Comparison of ENCODE assay signal across 17 cellular contexts in the genomic region with DNA sequence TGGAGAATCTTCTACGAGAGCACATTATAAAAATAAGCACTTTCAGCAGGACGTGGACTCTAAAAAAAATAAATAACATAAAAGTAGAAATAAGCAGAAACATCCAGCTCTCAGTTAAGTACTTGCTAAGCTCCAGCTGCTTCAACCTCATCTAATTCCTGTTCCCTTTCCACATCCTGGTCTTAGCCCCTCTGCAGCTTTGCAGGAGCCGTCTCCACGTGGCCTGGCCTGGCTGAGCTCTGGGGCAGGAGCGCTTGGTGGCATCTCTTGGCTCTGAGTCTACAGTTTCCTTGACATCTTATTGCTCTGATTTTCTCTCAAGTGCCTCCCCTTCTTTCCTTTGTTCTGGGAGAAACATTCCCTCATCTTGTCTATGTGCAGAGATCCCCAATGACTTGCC.
"Had no signal": no experiment of that assay in that cellular context is flagged by ENCODE, and none has a peak within 500 bp of the region (broad histone marks: within the 10 kb centered on the region; RNA-seq: fewer than 3 reads in every experiment).

No MANE protein-coding gene starts in this region.

- H3K27me3 ChIP-seq: thyroid gland had no signal

- DNase-seq: activated CD4-positive, alpha-beta T cell treated with anti-CD3 and anti-CD28 coated beads, Interleukin-2, amount 10 ng/mL, durations not matched to agents 7 days and 5 days; activated CD4-positive, CD25-positive, alpha-beta regulatory T cell; activated naive CD4-positive, alpha-beta T cell treated with anti-CD3 and anti-CD28 coated beads, Interleukin-2, amount 10 ng/mL, durations not matched to agents 7 days and 5 days; activated T-cell treated with anti-CD3 and anti-CD28 coated beads for 4 hours; central memory CD4-positive, alpha-beta T cell; effector memory CD8-positive, alpha-beta T cell; hypothalamus; kidney glomerular epithelial cell; naive B cell; occipital lobe; stimulated activated CD4-positive, alpha-beta T cell treated with anti-CD3 and anti-CD28 coated beads, Interleukin-4, amount 100 ng/mL, for 24 hours; T-helper 2 cell; thyroid gland had no signal

- H3K27me3 Mint-ChIP-seq: stimulated activated naive CD8-positive, alpha-beta T cell treated with anti-CD3 and anti-CD28 coated beads, Interleukin-15, Interleukin-2, amounts not matched to agents 100 ng/mL and 50 ng/mL, for 24 hours had no signal

- H3K4me3 ChIP-seq: thyroid gland had no signal

- H3K27ac ChIP-seq: epithelial cell of prostate, thyroid gland had no signal

- H3K27ac Mint-ChIP-seq: activated CD4-positive, alpha-beta T cell treated with anti-CD3 and anti-CD28 coated beads, Interleukin-2, amount 10 ng/mL, durations not matched to agents 7 days and 5 days; activated naive CD4-positive, alpha-beta T cell treated with anti-CD3 and anti-CD28 coated beads, Interleukin-2, amount 10 ng/mL, durations not matched to agents 7 days and 5 days; activated T-helper 17 cell treated with anti-CD3 and anti-CD28 coated beads, Interleukin-2, amount 50 U/mL, for 72 hours; dendritic cell treated with granulocyte-macrophage colony-stimulating factor and Interleukin-4, amounts not matched to agents 40 ng/mL and 50 ng/mL, for 4 days; effector memory CD8-positive, alpha-beta T cell; stimulated activated naive CD8-positive, alpha-beta T cell treated with anti-CD3 and anti-CD28 coated beads, Interleukin-15, Interleukin-2, amounts not matched to agents 100 ng/mL and 50 ng/mL, for 24 hours had no signal

- H3K4me3 Mint-ChIP-seq: activated CD4-positive, alpha-beta T cell treated with anti-CD3 and anti-CD28 coated beads, Interleukin-2, amount 10 ng/mL, durations not matched to agents 7 days and 5 days; activated naive CD4-positive, alpha-beta T cell treated with anti-CD3 and anti-CD28 coated beads, Interleukin-2, amount 10 ng/mL, durations not matched to agents 7 days and 5 days; activated T-helper 17 cell treated with anti-CD3 and anti-CD28 coated beads, Interleukin-2, amount 50 U/mL, for 72 hours; dendritic cell treated with granulocyte-macrophage colony-stimulating factor and Interleukin-4, amounts not matched to agents 40 ng/mL and 50 ng/mL, for 4 days; effector memory CD8-positive, alpha-beta T cell; naive B cell; stimulated activated naive CD8-positive, alpha-beta T cell treated with anti-CD3 and anti-CD28 coated beads, Interleukin-15, Interleukin-2, amounts not matched to agents 100 ng/mL and 50 ng/mL, for 24 hours had no signal

- H3K9me3 ChIP-seq: thyroid gland had no signal

- H3K9me3 Mint-ChIP-seq: activated CD4-positive, alpha-beta T cell treated with anti-CD3 and anti-CD28 coated beads, Interleukin-2, amount 10 ng/mL, durations not matched to agents 7 days and 5 days; activated naive CD4-positive, alpha-beta T cell treated with anti-CD3 and anti-CD28 coated beads, Interleukin-2, amount 10 ng/mL, durations not matched to agents 7 days and 5 days; activated T-helper 17 cell treated with anti-CD3 and anti-CD28 coated beads, Interleukin-2, amount 50 U/mL, for 72 hours; dendritic cell treated with granulocyte-macrophage colony-stimulating factor and Interleukin-4, amounts not matched to agents 40 ng/mL and 50 ng/mL, for 4 days; effector memory CD8-positive, alpha-beta T cell; stimulated activated naive CD8-positive, alpha-beta T cell treated with anti-CD3 and anti-CD28 coated beads, Interleukin-15, Interleukin-2, amounts not matched to agents 100 ng/mL and 50 ng/mL, for 24 hours had no signal

- H3K36me3 ChIP-seq: thyroid gland had no signal

- H3K36me3 Mint-ChIP-seq: activated naive CD4-positive, alpha-beta T cell treated with anti-CD3 and anti-CD28 coated beads, Interleukin-2, amount 10 ng/mL, durations not matched to agents 7 days and 5 days had no signal

- H3K4me1 ChIP-seq: thyroid gland had no signal

- ATAC-seq: activated T-helper 17 cell treated with anti-CD3 and anti-CD28 coated beads, Interleukin-2, amount 50 U/mL, for 72 hours; effector memory CD8-positive, alpha-beta T cell had no signal
